Comparison of ENCODE assay signal across 8 cellular contexts in the genomic region with DNA sequence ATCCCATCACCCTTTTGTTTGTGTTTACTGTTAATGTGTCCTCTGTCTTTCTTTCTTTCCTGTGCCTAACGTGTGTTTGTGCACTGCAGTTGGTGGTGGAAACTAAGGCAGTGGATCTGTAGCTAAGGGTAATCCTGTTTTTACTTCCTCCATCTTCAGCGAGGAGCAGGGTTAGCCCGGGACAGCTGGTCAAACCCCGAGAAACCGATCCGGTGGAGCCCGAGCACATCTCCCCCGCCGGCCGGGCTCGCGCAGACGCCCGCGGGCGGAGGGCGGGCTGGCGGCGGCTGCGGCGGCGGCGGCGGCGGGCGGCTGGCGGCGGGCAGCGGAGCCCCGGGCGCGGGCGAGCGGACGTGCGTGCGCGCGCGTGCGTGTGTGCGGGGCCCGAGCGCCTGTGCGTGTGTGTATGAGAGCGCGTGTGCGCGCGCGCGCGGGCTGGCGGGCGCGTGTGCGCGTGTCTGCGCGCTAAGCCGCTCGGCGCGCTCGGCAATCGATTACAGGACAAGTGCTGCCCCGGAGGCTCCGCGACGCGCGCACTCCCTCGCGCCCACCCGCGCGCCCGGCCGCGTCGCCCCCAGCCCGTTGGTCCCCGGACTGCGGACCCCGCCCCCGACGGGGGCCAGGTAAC. TPM values are rescaled to one million over a fixed set of nuclear protein-coding genes. Genes with fewer than 3 reads are reported as not detected.
DNase-seq lines count a peak whose midpoint lies in the region; TF ChIP-seq lines count a peak whose summit lies in the region.

Gene IKZF2, minus strand, starts transcription at position 176 of the 628 bp plus-strand sequence. CDS start 2,983 bp downstream, outside the sequence.

- peak within 1 kb of the TSS; percentile 91 for H3K4me3 Mint-ChIP-seq in activated naive CD8-positive, alpha-beta T cell treated with anti-CD3 and anti-CD28 coated beads for 36 hours

- H3K4me3 ChIP-seq in MM.1S (ENCODE audit: low read length) (peak within 1 kb of the TSS; percentile 91), SK-N-SH (ENCODE audit: low read depth in 2 of 2, low read length in 1 of 2) (peak within 1 kb of the TSS; percentile 84 to 85), cardiac muscle cell (peak within 1 kb of the TSS; percentile 93), parathyroid adenoma (ENCODE audit: low read depth, low read length) (peak within 1 kb of the TSS; percentile 92), tibial artery (peak within 1 kb of the TSS; percentile 76 to 82)

- no peak for TF ChIP-seq EP300 in SK-N-SH (IDR thresholded peaks at IDR 0.05; ENCODE audit: borderline replicate concordance in 1 of 2, low read depth in 1 of 2, low read length in 1 of 2)

- H3K27ac ChIP-seq in MM.1S (ENCODE audit: low read length) (peak within 1 kb of the TSS; percentile 66; the same call in 1 of the 2 replicates), SK-N-SH (ENCODE audit: low read depth in 2 of 2, low read length in 1 of 2) (peak within 1 kb of the TSS; percentile 90 to 95), cardiac muscle cell (peak within 1 kb of the TSS; percentile 90), parathyroid adenoma (peak within 1 kb of the TSS; percentile 92), tibial artery (peak within 1 kb of the TSS; percentile 94 to 96)

- H3K9me2 ChIP-seq in MM.1S (replicated peaks; ENCODE audit: insufficient read depth, low read length) (no peaks in the 10 kb centered on the region), SK-N-SH (no peaks in the 10 kb centered on the region)

- intact Hi-C loops in tibial artery (cut with DNase I; ENCODE audit: low total_unique reads), result no loop called here

- H3K9ac ChIP-seq in MM.1S (ENCODE audit: low read length) (peak within 1 kb of the TSS; percentile 81), SK-N-SH (peak within 1 kb of the TSS; percentile 83), parathyroid adenoma (peak within 1 kb of the TSS; percentile 2)

- peak within 1 kb of the TSS; percentile 86 for H3K27ac Mint-ChIP-seq in activated naive CD8-positive, alpha-beta T cell treated with anti-CD3 and anti-CD28 coated beads for 36 hours

- no peaks in the 10 kb centered on the region for H3K27me3 ChIP-seq in MM.1S (replicated peaks; ENCODE audit: insufficient read depth, low read length)
- H3K27me3 ChIP-seq in SK-N-SH (ENCODE audit: insufficient read depth), result no peaks in the 10 kb centered on the region
- no peaks in the 10 kb centered on the region for H3K27me3 ChIP-seq in cardiac muscle cell
- H3K27me3 ChIP-seq in parathyroid adenoma (ENCODE audit: control insufficient read depth, insufficient read depth, low read length), result no peaks in the 10 kb centered on the region
- H3K27me3 ChIP-seq in tibial artery, result no peaks in the 10 kb centered on the region

- POLR2A ChIA-PET in SK-N-SH (lab: Yijun Ruan, JAX), result no interaction called here

- no peaks in the 10 kb centered on the region for H4K20me1 ChIP-seq in MM.1S (ENCODE audit: insufficient read depth, low read length)
- no peaks in the 10 kb centered on the region for H4K20me1 ChIP-seq in SK-N-SH (ENCODE audit: insufficient read depth)

- DNase-seq in GF-D8 (lab: John Stamatoyannopoulos, UW) (peak; percentile 94), HCEC 1CT (peak; percentile 88), MM.1S (peak; percentile 90), SK-N-SH (peak; percentile 88), cardiac muscle cell (ENCODE audit: low read depth in 1 of 2, low spot score in 1 of 2) (peak; percentile 93 to 95), tibial artery (peak; percentile 79 to 90)
- DNase-seq in activated naive CD8-positive, alpha-beta T cell treated with anti-CD3 and anti-CD28 coated beads for 36 hours, result peak; percentile 81

- H3K36me3 ChIP-seq in MM.1S (replicated peaks; ENCODE audit: insufficient read depth, low read length), result no peaks in the 10 kb centered on the region
- H3K36me3 ChIP-seq in SK-N-SH (replicated peaks in 1 of 2; ENCODE audit: control insufficient read depth in 1 of 2, insufficient read depth in 2 of 2, low read length in 1 of 2), result no peaks in the 10 kb centered on the region
- no peaks in the 10 kb centered on the region for H3K36me3 ChIP-seq in cardiac muscle cell
- no peaks in the 10 kb centered on the region for H3K36me3 ChIP-seq in parathyroid adenoma (ENCODE audit: control insufficient read depth, insufficient read depth, low read length)
- no peaks in the 10 kb centered on the region for H3K36me3 ChIP-seq in tibial artery

- peaks cover 14% of the 10 kb centered on the region for H3F3A ChIP-seq in MM.1S (ENCODE audit: insufficient read depth, low read length)
- peaks cover 16% of the 10 kb centered on the region for H3F3A ChIP-seq in SK-N-SH (replicated peaks; ENCODE audit: insufficient read depth)

- peaks cover 37% of the 10 kb centered on the region for H3K4me1 Mint-ChIP-seq in activated naive CD8-positive, alpha-beta T cell treated with anti-CD3 and anti-CD28 coated beads for 36 hours

- peak within 1 kb of the TSS; percentile 94 for H2AFZ ChIP-seq in MM.1S (ENCODE audit: low read length)
- peak within 1 kb of the TSS; percentile 98 for H2AFZ ChIP-seq in SK-N-SH (ENCODE audit: low read depth)
- peak within 1 kb of the TSS; percentile 92 for H2AFZ ChIP-seq in parathyroid adenoma

- H3K9me3 Mint-ChIP-seq in activated naive CD8-positive, alpha-beta T cell treated with anti-CD3 and anti-CD28 coated beads for 36 hours, result no peaks in the 10 kb centered on the region

- H3K79me2 ChIP-seq in MM.1S (ENCODE audit: low read length), result no peaks in the 10 kb centered on the region
- no peaks in the 10 kb centered on the region; the same call in 1 of the 2 replicates for H3K79me2 ChIP-seq in SK-N-SH (ENCODE audit: insufficient read depth)
- H3K79me2 ChIP-seq in parathyroid adenoma, result no peaks in the 10 kb centered on the region

- no peak for TF ChIP-seq CTCF in MM.1S (IDR thresholded peaks at IDR 0.05; ENCODE audit: low read length)
- TF ChIP-seq CTCF in SK-N-SH (IDR thresholded peaks at IDR 0.05), result no peak
- no peak for TF ChIP-seq CTCF in cardiac muscle cell (IDR thresholded peaks at IDR 0.05; ENCODE audit: low read depth, low read length)
- TF ChIP-seq CTCF in parathyroid adenoma (IDR thresholded peaks at IDR 0.05), result no peak
- no peak for TF ChIP-seq CTCF in tibial artery (IDR thresholded peaks at IDR 0.05)

- H3K4me1 ChIP-seq in MM.1S (ENCODE audit: low read length) (peaks cover 12% of the 10 kb centered on the region), SK-N-SH (ENCODE audit: control insufficient read depth in 1 of 2, insufficient read depth in 2 of 2, low read depth in 1 of 2, low read length in 1 of 2) (peaks cover 4 to 5% of the 10 kb centered on the region in 2 experiments), cardiac muscle cell (ENCODE audit: low read depth) (peaks cover 17% of the 10 kb centered on the region), parathyroid adenoma (peaks cover 5% of the 10 kb centered on the region), tibial artery (peaks cover 0 to 39% (median 5%) of the 10 kb centered on the region in 4 donors)

- H3K36me3 Mint-ChIP-seq in activated naive CD8-positive, alpha-beta T cell treated with anti-CD3 and anti-CD28 coated beads for 36 hours, result no peaks in the 10 kb centered on the region

- no peak for TF ChIP-seq RAD21 in SK-N-SH (IDR thresholded peaks at IDR 0.05; ENCODE audit: low read length)

- H3K9me3 ChIP-seq in MM.1S (replicated peaks; ENCODE audit: insufficient read depth, low read length), result no peaks in the 10 kb centered on the region
- no peaks in the 10 kb centered on the region for H3K9me3 ChIP-seq in SK-N-SH
- H3K9me3 ChIP-seq in cardiac muscle cell (ENCODE audit: low read depth), result no peaks in the 10 kb centered on the region
- no peaks in the 10 kb centered on the region for H3K9me3 ChIP-seq in parathyroid adenoma (ENCODE audit: control insufficient read depth, low read length)
- H3K9me3 ChIP-seq in tibial artery, result no peaks in the 10 kb centered on the region

- CTCF ChIA-PET in SK-N-SH (lab: Yijun Ruan, JAX), result interaction anchor here (1.3 to 5.2 kb wide), 3 partner anchors 21 to 465 kb away, joined by 3 to 73 read pairs (median 18); no protein-coding TSS in a partner anchor

- H3K4me2 ChIP-seq in MM.1S (ENCODE audit: low read depth, low read length) (peak within 1 kb of the TSS; percentile 86), SK-N-SH (peak within 1 kb of the TSS; percentile 86), parathyroid adenoma (ENCODE audit: low read length) (peak within 1 kb of the TSS; percentile 95)

- 0% methylated on average over 5 of the region's 87 CpGs for WGBS in SK-N-SH (ENCODE audit: low lambda C conversion rate)

- peaks cover 70% of the 10 kb centered on the region for H3K27me3 Mint-ChIP-seq in activated naive CD8-positive, alpha-beta T cell treated with anti-CD3 and anti-CD28 coated beads for 36 hours

TF ChIP-seq in SK-N-SH, 30 proteins besides CTCF, POLR2A, EP300 and RAD21 (continues in another document):
- TF ChIP-seq SMC3 (IDR thresholded peaks at IDR 0.05; ENCODE audit: low read depth, low read length) (no peak; the same call in 1 of the 2 replicates), MXI1 (IDR thresholded peaks at IDR 0.05; ENCODE audit: low read depth, low read length) (no peak), TCF12 (IDR thresholded peaks at IDR 0.05) (no peak), NRF1 (IDR thresholded peaks at IDR 0.05; ENCODE audit: low read depth, low read length) (peak; percentile 69), GATA2 (CRISPR knock-in tag; IDR thresholded peaks at IDR 0.05) (0 out of 2 replicates have a peak, but pooled peaks have one; percentile 9), YY1 (IDR thresholded peaks at IDR 0.05; ENCODE audit: low read depth) (peak; percentile 62; the same call in 1 of the 2 replicates), TAF1 (IDR thresholded peaks at IDR 0.05; ENCODE audit: borderline replicate concordance, low read depth, low read length) (0 out of 2 replicates have a peak, but pooled peaks have one; percentile 15)
- TF ChIP-seq, protein P1, sequence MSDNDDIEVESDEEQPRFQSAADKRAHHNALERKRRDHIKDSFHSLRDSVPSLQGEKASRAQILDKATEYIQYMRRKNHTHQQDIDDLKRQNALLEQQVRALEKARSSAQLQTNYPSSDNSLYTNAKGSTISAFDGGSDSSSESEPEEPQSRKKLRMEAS (IDR thresholded peaks at IDR 0.05; ENCODE audit: low read depth), result 0 out of 2 replicates have a peak, but pooled peaks have one; percentile 42
- TF ChIP-seq, protein P2, sequence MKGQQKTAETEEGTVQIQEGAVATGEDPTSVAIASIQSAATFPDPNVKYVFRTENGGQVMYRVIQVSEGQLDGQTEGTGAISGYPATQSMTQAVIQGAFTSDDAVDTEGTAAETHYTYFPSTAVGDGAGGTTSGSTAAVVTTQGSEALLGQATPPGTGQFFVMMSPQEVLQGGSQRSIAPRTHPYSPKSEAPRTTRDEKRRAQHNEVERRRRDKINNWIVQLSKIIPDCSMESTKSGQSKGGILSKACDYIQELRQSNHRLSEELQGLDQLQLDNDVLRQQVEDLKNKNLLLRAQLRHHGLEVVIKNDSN (IDR thresholded peaks at IDR 0.05; ENCODE audit: borderline replicate concordance, low read depth), result 0 out of 2 replicates have a peak, but pooled peaks have one; percentile 7

RNA-seq across cellular contexts. Expression of gene IKZF2, which starts in this region (rescaled TPM):
- polyA plus RNA-seq in SK-N-SH (2012; rRNA removed) (1.3 and 1.4 TPM in 2 replicates), cardiac muscle cell (3.1 and 5.5 TPM in 2 replicates)
- polyA plus RNA-seq in SK-N-SH (2012; cell fraction: cytosol; rRNA removed), result 0.94 and 1.2 TPM in 2 replicates
- 2.6 and 4.3 TPM in 2 replicates for polyA plus RNA-seq in SK-N-SH (2012; cell fraction: nucleus; rRNA removed)
- total RNA-seq in activated naive CD8-positive, alpha-beta T cell treated with anti-CD3 and anti-CD28 coated beads for 36 hours, result 10 to 100 TPM; 12.9 to 13.0 TPM
- total RNA-seq in cardiac muscle cell, result 7.9 and 10.8 TPM in 2 replicates

Comparison
In these comparisons a context has a peak if more than half of its experiments do, and no peak if none do; other contexts are left out.
1. Peak in every context shown above with its lines: DNase-seq, H3K4me3 ChIP-seq and H3K27ac ChIP-seq.
2. H3K9ac ChIP-seq: peak in every context shown above with its lines; median percentile 83 in SK-N-SH; 81 in MM.1S; 2 in parathyroid adenoma.